Comparison of ENCODE assay signal across 21 cellular contexts in the genomic region with DNA sequence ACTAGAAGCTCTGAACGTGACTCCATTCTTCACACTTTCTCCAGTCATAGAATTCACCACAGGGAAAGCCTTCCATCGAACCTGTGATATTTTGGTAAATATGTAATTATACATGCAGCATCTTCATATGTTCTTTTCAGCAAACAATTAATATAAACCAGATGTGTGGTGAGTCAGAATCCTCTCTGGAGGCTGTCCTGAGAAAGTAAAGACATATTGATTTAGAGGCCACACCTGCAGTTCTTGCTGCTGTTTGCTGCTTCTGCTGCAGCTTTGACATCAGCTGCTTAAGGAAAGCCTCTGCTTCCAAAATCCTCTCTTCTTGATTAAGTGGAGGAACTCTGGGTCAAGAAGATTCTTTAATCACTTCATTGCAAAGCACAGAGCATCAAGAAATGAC.
A peak's percentile ranks its signal among the peaks of the same experiment; 100 is the strongest.
DNase-seq lines count a peak whose midpoint lies in the region; ATAC-seq and TF ChIP-seq lines count a peak whose summit lies in the region.
"Had no signal": no experiment of that assay in that cellular context is flagged by ENCODE, and none has a peak within 500 bp of the region (broad histone marks: within the 10 kb centered on the region; RNA-seq: fewer than 3 reads in every experiment).

No MANE protein-coding gene starts in this region.

- H3K79me1 ChIP-seq in IMR-90 (ENCODE audit: low read depth in 1 of 2, low read length in 2 of 2) (no peaks in the 10 kb centered on the region), trophoblast cell (ENCODE audit: low read length) (no peaks in the 10 kb centered on the region)

- H3K4me1 ChIP-seq in IMR-90 (ENCODE audit: control insufficient read depth, insufficient read depth, low read length) (no peaks in the 10 kb centered on the region), trophoblast cell (ENCODE audit: control insufficient read depth in 1 of 2, insufficient read depth in 2 of 2, low read length in 2 of 2) (no peaks in the 10 kb centered on the region)
- H3K4me1 ChIP-seq: A549 had no signal

- no peaks in the 10 kb centered on the region for H3K27me3 ChIP-seq in IMR-90 (ENCODE audit: control insufficient read depth, insufficient read depth, low read length)
- H3K27me3 ChIP-seq in trophoblast cell (ENCODE audit: insufficient read depth, low read length): no peaks in the 10 kb centered on the region

- no peak for TF ChIP-seq POLR2A in IMR-90 (IDR thresholded peaks at IDR 0.05; ENCODE audit: low read depth, low read length)

- no CpG with 5 or more reads among the region's 2 CpGs for WGBS in IMR-90 (ENCODE audit: extremely low coverage in 2 of 2, insufficient read length in 1 of 2), 2 experiments
- no CpG with 5 or more reads among the region's 2 CpGs for WGBS in trophoblast cell (ENCODE audit: extremely low coverage, insufficient coverage, insufficient read length)

- no peak overlapping the region for H3K9ac ChIP-seq in IMR-90 (ENCODE audit: low read depth, low read length)
- H3K9ac ChIP-seq in trophoblast cell (ENCODE audit: low read length): no peak overlapping the region
- H3K9ac ChIP-seq: KMS-11 had no signal

- DNase-seq in EH (ENCODE audit: low read depth) (peak; percentile 45), IMR-90 (peak; percentile 61), brain pericyte (ENCODE audit: low read depth, low spot score) (peak; percentile 45), fibroblast of villous mesenchyme (ENCODE audit: low read depth) (peak; percentile 51), GM13977 (ENCODE audit: low spot score) (no peak), trophoblast cell (no peak), DMS 273 (lab: John Stamatoyannopoulos, UW; ENCODE audit: unreplicated experiment) (no peak)
- DNase-seq: C1 segment of cervical spinal cord; CD8-positive, alpha-beta T cell; DMS153; DND-41; MM.1S; NCI-H2029; NCI-H446; NCI-H524 treated with DMSO at 0.1 percent for 48 hours; NCI-H774; SHP77 had no signal

- H3K4me2 ChIP-seq in IMR-90 (ENCODE audit: low read depth, low read length) (no peak overlapping the region), trophoblast cell (ENCODE audit: low read length) (no peak overlapping the region)
- H3K4me2 ChIP-seq: A549, KMS-11 had no signal

- H2AK9ac ChIP-seq in IMR-90 (replicated peaks; ENCODE audit: low read depth, low read length, poor library complexity): no peak overlapping the region

- no peak overlapping the region for H2BK15ac ChIP-seq in IMR-90 (ENCODE audit: low read depth, low read length)

- H3K79me2 ChIP-seq in trophoblast cell (ENCODE audit: control insufficient read depth, insufficient read depth, low read length, poor library complexity): no peaks in the 10 kb centered on the region

- no peak overlapping the region for H4K12ac ChIP-seq in trophoblast cell (ENCODE audit: low read depth, low read length)

- intact Hi-C loops in IMR-90 (cut with micrococcal nuclease): no loop called here

- H3K9me1 ChIP-seq in IMR-90 (ENCODE audit: insufficient read depth, low read length): no peaks in the 10 kb centered on the region

- H3K4ac ChIP-seq in IMR-90 (ENCODE audit: low read depth, low read length): no peak overlapping the region
- no peak overlapping the region for H3K4ac ChIP-seq in trophoblast cell (ENCODE audit: low read depth, low read length)

- dilution Hi-C loops in IMR-90 (cut with HindIII; ENCODE audit: low sequenced_read_pairs, unreplicated experiment): no loop called here

- CTCF ChIA-PET in IMR-90 (lab: Yijun Ruan, JAX): no interaction called here

- in situ Hi-C loops in IMR-90 (cut with MboI; ENCODE audit: low sequenced_read_pairs): no loop called here
- in situ Hi-C loops in GM13977 (cut with MboI; ENCODE audit: low pct_unique_long_range_greater_than_20kb, low sequenced_read_pairs, unreplicated experiment): no loop called here

- no peak overlapping the region for H4K91ac ChIP-seq in IMR-90 (ENCODE audit: insufficient read depth, low read depth, low read length)
- no peak overlapping the region for H4K91ac ChIP-seq in trophoblast cell (ENCODE audit: low read depth, low read length)

- no peak overlapping the region for H3K27ac ChIP-seq in IMR-90 (ENCODE audit: insufficient read depth, low read length)
- H3K27ac ChIP-seq in trophoblast cell (ENCODE audit: low read depth, low read length): no peak overlapping the region
- H3K27ac ChIP-seq: A549, KMS-11, RWPE1 had no signal

- H2BK20ac ChIP-seq in IMR-90 (ENCODE audit: low read depth, low read length): no peak overlapping the region

- H4K8ac ChIP-seq in IMR-90 (ENCODE audit: low read depth in 2 of 2, low read length in 2 of 2) (no peak overlapping the region), trophoblast cell (ENCODE audit: low read depth, low read length) (no peak overlapping the region)

- BruUV-seq in IMR-90 (replicated peaks; lab: Mats Ljungman, UMichigan): no TSS peak

- H3K23ac ChIP-seq in IMR-90 (ENCODE audit: low read depth, low read length): no peak overlapping the region
- no peak overlapping the region for H3K23ac ChIP-seq in trophoblast cell (ENCODE audit: low read length)

- no peaks in the 10 kb centered on the region for H4K20me1 ChIP-seq in IMR-90 (ENCODE audit: insufficient read depth, low read length)

- no peak overlapping the region for H3K56ac ChIP-seq in IMR-90 (ENCODE audit: extremely low read depth, insufficient read depth, low read length)

- H4K5ac ChIP-seq in IMR-90 (ENCODE audit: low read depth, low read length): no peak overlapping the region

- H2BK120ac ChIP-seq in IMR-90 (ENCODE audit: low read depth, low read length) (no peak overlapping the region), trophoblast cell (ENCODE audit: insufficient read depth, low read length, poor library complexity) (no peak overlapping the region)

- H2BK5ac ChIP-seq in IMR-90 (ENCODE audit: low read depth, low read length, poor library complexity, severe bottlenecking) (no peak overlapping the region), trophoblast cell (ENCODE audit: low read depth, low read length, poor library complexity) (no peak overlapping the region)

- H3K4me3 ChIP-seq in IMR-90 (ENCODE audit: insufficient read depth, low read depth, low read length) (no peak overlapping the region), fibroblast of villous mesenchyme (ENCODE audit: low read depth, low read length) (no peak overlapping the region), trophoblast cell (ENCODE audit: low read depth, low read length) (no peak overlapping the region)
- H3K4me3 ChIP-seq: A549 had no signal

- H2AFZ ChIP-seq in IMR-90 (replicated peaks; ENCODE audit: low read length, poor library complexity): no peak overlapping the region
- no peak overlapping the region for H2AFZ ChIP-seq in trophoblast cell (ENCODE audit: insufficient read depth, low read length, poor library complexity)

- H3K36me3 ChIP-seq in IMR-90 (ENCODE audit: control insufficient read depth, insufficient read depth, low read length) (no peaks in the 10 kb centered on the region), trophoblast cell (ENCODE audit: control insufficient read depth in 1 of 2, insufficient read depth in 2 of 2, low read length in 2 of 2) (no peaks in the 10 kb centered on the region)

- no peak overlapping the region for H2AK5ac ChIP-seq in IMR-90 (ENCODE audit: low read depth, low read length)
- no peak overlapping the region for H2AK5ac ChIP-seq in trophoblast cell (ENCODE audit: low read length)

- H2BK12ac ChIP-seq in trophoblast cell (ENCODE audit: low read length): no peak overlapping the region

- H3K14ac ChIP-seq in IMR-90 (replicated peaks; ENCODE audit: low read depth, low read length) (no peak overlapping the region), trophoblast cell (ENCODE audit: low read length) (no peak overlapping the region)

- TF ChIP-seq RAD21 in IMR-90 (IDR thresholded peaks at IDR 0.05; ENCODE audit: low read length): no peak

- no peak for TF ChIP-seq CTCF in IMR-90 (conservative IDR thresholded peaks at IDR 0.05; ENCODE audit: low read depth, low read length)
- no peak for TF ChIP-seq CTCF in fibroblast of villous mesenchyme (IDR thresholded peaks at IDR 0.05; ENCODE audit: insufficient read depth, low read depth, low read length)
- TF ChIP-seq CTCF in GM13977 (IDR thresholded peaks at IDR 0.05; ENCODE audit: extremely low read depth, insufficient read depth, missing control alignments): no peak

- POLR2A ChIA-PET in IMR-90 (lab: Charles Lee; ENCODE audit: unreplicated experiment): no interaction called here

- H3K9me3 ChIP-seq in IMR-90 (ENCODE audit: control insufficient read depth, insufficient read depth, low read length) (no peaks in the 10 kb centered on the region; the same call in 1 of the 2 replicates), trophoblast cell (ENCODE audit: insufficient read depth, low read depth, low read length) (no peaks in the 10 kb centered on the region)

- H3K18ac ChIP-seq in IMR-90 (ENCODE audit: low read depth, low read length): no peak overlapping the region
- no peak overlapping the region for H3K18ac ChIP-seq in trophoblast cell (ENCODE audit: low read length)

- ATAC-seq in IMR-90 (ENCODE audit: low read depth): no peak
- ATAC-seq: A549; CD8-positive, alpha-beta T cell; HCT116 had no signal

TF ChIP-seq in IMR-90, 13 proteins besides CTCF, POLR2A, EP300 and RAD21 (continues in another document):
- TF ChIP-seq RFX5 (IDR thresholded peaks at IDR 0.05; ENCODE audit: low read depth, low read length) (no peak), CHD1 (IDR thresholded peaks at IDR 0.05; ENCODE audit: low read depth, low read length) (no peak), RCOR1 (IDR thresholded peaks at IDR 0.05; ENCODE audit: insufficient replicate concordance, low read length) (no peak), NFE2L2 (IDR thresholded peaks at IDR 0.05; ENCODE audit: low read depth, low read length) (no peak), SMC3 (IDR thresholded peaks at IDR 0.05; ENCODE audit: low read depth, low read length) (no peak), MXI1 (IDR thresholded peaks at IDR 0.05; ENCODE audit: borderline replicate concordance, low read depth, low read length) (no peak), USF2 (IDR thresholded peaks at IDR 0.05; ENCODE audit: low read depth, low read length) (no peak)
- TF ChIP-seq, protein P1, sequence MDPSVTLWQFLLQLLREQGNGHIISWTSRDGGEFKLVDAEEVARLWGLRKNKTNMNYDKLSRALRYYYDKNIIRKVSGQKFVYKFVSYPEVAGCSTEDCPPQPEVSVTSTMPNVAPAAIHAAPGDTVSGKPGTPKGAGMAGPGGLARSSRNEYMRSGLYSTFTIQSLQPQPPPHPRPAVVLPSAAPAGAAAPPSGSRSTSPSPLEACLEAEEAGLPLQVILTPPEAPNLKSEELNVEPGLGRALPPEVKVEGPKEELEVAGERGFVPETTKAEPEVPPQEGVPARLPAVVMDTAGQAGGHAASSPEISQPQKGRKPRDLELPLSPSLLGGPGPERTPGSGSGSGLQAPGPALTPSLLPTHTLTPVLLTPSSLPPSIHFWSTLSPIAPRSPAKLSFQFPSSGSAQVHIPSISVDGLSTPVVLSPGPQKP (IDR thresholded peaks at IDR 0.05; ENCODE audit: borderline replicate concordance, low read depth, low read length): no peak

Comparison
In these comparisons a context has a peak if more than half of its experiments do, and no peak if none do; other contexts are left out.
1. DNase-seq: peak in EH (single experiment), IMR-90 (single experiment), brain pericyte (single experiment) and fibroblast of villous mesenchyme (single experiment); none in GM13977 (single experiment), trophoblast cell (0 of 2) and DMS 273 (single experiment).